25 cellular contexts compared by ENCODE assay signal in genomic region chr12:1273051-1273450, GRCh38.
"Had no signal": no experiment of that assay in that cellular context is flagged by ENCODE, and none has a peak within 500 bp of the region (broad histone marks: within the 10 kb centered on the region; RNA-seq: fewer than 3 reads in every experiment).

No MANE protein-coding gene starts in this region.

- H3K4me3 Mint-ChIP-seq: memory B cell; naive B cell; stimulated activated memory B cell treated with anti-CD40 and anti-IgM and Interleukin-4, amounts not matched to agents 10 μg/mL and 1 μg/mL and 100 μg/mL, for 72 hours; stimulated activated naive CD8-positive, alpha-beta T cell treated with anti-CD3 and anti-CD28 coated beads, Interleukin-15, Interleukin-2, amounts not matched to agents 100 ng/mL and 50 ng/mL, for 24 hours had no signal

- H3K9me3 ChIP-seq: esophagus squamous epithelium, gastroesophageal sphincter, left ventricle myocardium inferior, lower lobe of right lung, neutrophil, psoas muscle, right lobe of liver, spleen, tibial artery, upper lobe of left lung, uterus had no signal

- H3K9me3 Mint-ChIP-seq: memory B cell; naive B cell; stimulated activated memory B cell treated with anti-CD40 and anti-IgM and Interleukin-4, amounts not matched to agents 10 μg/mL and 1 μg/mL and 100 μg/mL, for 72 hours; stimulated activated naive CD8-positive, alpha-beta T cell treated with anti-CD3 and anti-CD28 coated beads, Interleukin-15, Interleukin-2, amounts not matched to agents 100 ng/mL and 50 ng/mL, for 24 hours had no signal

- H3K4me3 ChIP-seq: esophagus squamous epithelium, gastroesophageal sphincter, left ventricle myocardium inferior, lower lobe of right lung, psoas muscle, right lobe of liver, spleen, tibial artery, upper lobe of left lung, uterus had no signal

- H3K27ac Mint-ChIP-seq: memory B cell; stimulated activated memory B cell treated with anti-CD40 and anti-IgM and Interleukin-4, amounts not matched to agents 10 μg/mL and 1 μg/mL and 100 μg/mL, for 72 hours; stimulated activated naive CD8-positive, alpha-beta T cell treated with anti-CD3 and anti-CD28 coated beads, Interleukin-15, Interleukin-2, amounts not matched to agents 100 ng/mL and 50 ng/mL, for 24 hours had no signal

- FAIRE-seq: kidney had no signal

- H3K27me3 Mint-ChIP-seq: memory B cell; naive B cell; stimulated activated memory B cell treated with anti-CD40 and anti-IgM and Interleukin-4, amounts not matched to agents 10 μg/mL and 1 μg/mL and 100 μg/mL, for 72 hours; stimulated activated naive CD8-positive, alpha-beta T cell treated with anti-CD3 and anti-CD28 coated beads, Interleukin-15, Interleukin-2, amounts not matched to agents 100 ng/mL and 50 ng/mL, for 24 hours had no signal

- ATAC-seq: gastroesophageal sphincter; left cardiac atrium; lower lobe of right lung; psoas muscle; right lobe of liver; stimulated activated memory B cell treated with anti-CD40 and anti-IgM and Interleukin-4, amounts not matched to agents 10 μg/mL and 1 μg/mL and 100 μg/mL, for 72 hours had no signal

- DNase-seq: dermis blood vessel endothelial cell; esophagus squamous epithelium; foreskin fibroblast; glutamatergic neuron; kidney; left cardiac atrium; left ventricle myocardium inferior; lower lobe of right lung; midbrain; naive B cell; psoas muscle; retina; right lobe of liver; spleen; stimulated activated CD4-positive, alpha-beta T cell treated with anti-CD3 and anti-CD28 coated beads, Interleukin-15, amount 100 ng/mL, for 24 hours; stimulated activated CD4-positive, alpha-beta T cell treated with anti-CD3 and anti-CD28 coated beads, Interleukin-1b, Interleukin-23, amount 100 ng/mL, for 48 hours; stimulated activated CD4-positive, alpha-beta T cell treated with anti-CD3 and anti-CD28 coated beads, Interleukin-4, amount 100 ng/mL, for 24 hours; tibial artery; upper lobe of left lung; uterus had no signal
